Comparison of ENCODE assay signal across 12 cellular contexts in the genomic region with DNA sequence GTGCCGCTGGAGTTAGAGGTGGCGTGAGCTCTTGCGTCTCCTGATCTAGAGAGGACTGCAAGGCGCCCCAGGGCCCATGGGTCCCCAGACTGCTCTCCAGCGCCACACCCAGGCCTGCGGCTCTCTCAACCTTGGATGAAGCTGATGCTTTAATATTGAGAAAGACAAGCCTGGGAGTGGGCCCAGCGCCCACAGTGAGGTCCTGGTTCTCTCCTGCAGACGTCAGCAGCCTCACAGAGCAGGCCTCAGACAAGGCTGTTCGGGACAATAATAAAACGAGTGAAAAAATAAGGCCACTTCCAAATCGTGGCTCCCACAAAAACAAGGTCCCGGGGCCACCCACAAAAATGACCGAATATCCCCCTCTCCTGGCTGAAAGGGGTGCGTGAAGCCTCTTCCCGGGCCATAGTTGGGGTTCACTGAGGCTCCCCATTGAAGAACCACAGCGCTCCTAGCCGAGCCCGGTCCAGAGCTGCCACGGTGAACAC. TPM values are rescaled to one million over a fixed set of nuclear protein-coding genes. Genes with fewer than 3 reads are reported as not detected.
DNase-seq lines count a peak whose midpoint lies in the region; ATAC-seq lines count a peak whose summit lies in the region.
"Had no signal": no experiment of that assay in that cellular context is flagged by ENCODE, and none has a peak within 500 bp of the region (broad histone marks: within the 10 kb centered on the region; RNA-seq: fewer than 3 reads in every experiment).

No MANE protein-coding gene starts in this region.

- H3K4me3 Mint-ChIP-seq in activated CD4-positive, alpha-beta memory T cell treated with anti-CD3 and anti-CD28 coated beads, Interleukin-2, amount 10 ng/mL, durations not matched to agents 7 days and 5 days: no peak overlapping the region
- H3K4me3 Mint-ChIP-seq: T-helper 2 cell treated with Interferon-gamma antibody and Interleukin-4, amounts not matched to agents 5 μg/mL and 100 μg/mL, for 36 hours had no signal

- no peaks in the 10 kb centered on the region for H3K9me3 Mint-ChIP-seq in activated CD4-positive, alpha-beta memory T cell treated with anti-CD3 and anti-CD28 coated beads, Interleukin-2, amount 10 ng/mL, durations not matched to agents 7 days and 5 days
- H3K9me3 Mint-ChIP-seq: T-helper 2 cell treated with Interferon-gamma antibody and Interleukin-4, amounts not matched to agents 5 μg/mL and 100 μg/mL, for 36 hours had no signal

- H3K27me3 Mint-ChIP-seq in activated CD4-positive, alpha-beta memory T cell treated with anti-CD3 and anti-CD28 coated beads, Interleukin-2, amount 10 ng/mL, durations not matched to agents 7 days and 5 days: no peaks in the 10 kb centered on the region

- CTCF ChIA-PET in activated CD4-positive, alpha-beta memory T cell treated with anti-CD3 and anti-CD28 coated beads, Interleukin-2, amount 10 ng/mL, durations not matched to agents 7 days and 5 days (lab: Charles Lee): interaction anchor here (0.7 kb wide), 1 partner anchor 195 kb away, joined by 3 read pairs; no protein-coding TSS in a partner anchor

- peak; percentile 12 for DNase-seq in ELR (ENCODE audit: low read depth)
- DNase-seq in Kasumi-1 (lab: John Stamatoyannopoulos, UW): peak; percentile 32 to 39
- DNase-seq in activated CD4-positive, alpha-beta memory T cell treated with anti-CD3 and anti-CD28 coated beads, Interleukin-2, amount 10 ng/mL, durations not matched to agents 7 days and 5 days: peak; percentile 33
- DNase-seq in medulla oblongata (ENCODE audit: extremely low spot score): peak; percentile 6
- DNase-seq in SHP77 treated with DMSO at 0.1 percent for 48 hours (lab: John Stamatoyannopoulos, UW): no peak
- no peak for DNase-seq in ACHN
- no peak for DNase-seq in NK-92 (lab: John Stamatoyannopoulos, UW; ENCODE audit: unreplicated experiment)
- DNase-seq: NCI-H1105 treated with DMSO at 0.1 percent for 48 hours had no signal

- in situ Hi-C loops in ACHN (cut with HindIII; ENCODE audit: low pct_ligation_motif_present, low pct_unique_long_range_greater_than_20kb, low sequenced_read_pairs): no loop called here

- H3K4me1 Mint-ChIP-seq in activated CD4-positive, alpha-beta memory T cell treated with anti-CD3 and anti-CD28 coated beads, Interleukin-2, amount 10 ng/mL, durations not matched to agents 7 days and 5 days: no peaks in the 10 kb centered on the region

- ATAC-seq in GM21381 (IDR thresholded peaks at IDR 0.05; ENCODE audit: unreplicated experiment): no peak

- H3K27ac Mint-ChIP-seq in activated CD4-positive, alpha-beta memory T cell treated with anti-CD3 and anti-CD28 coated beads, Interleukin-2, amount 10 ng/mL, durations not matched to agents 7 days and 5 days: no peak overlapping the region
- H3K27ac Mint-ChIP-seq: T-helper 2 cell treated with Interferon-gamma antibody and Interleukin-4, amounts not matched to agents 5 μg/mL and 100 μg/mL, for 36 hours had no signal

- H3K36me3 Mint-ChIP-seq in activated CD4-positive, alpha-beta memory T cell treated with anti-CD3 and anti-CD28 coated beads, Interleukin-2, amount 10 ng/mL, durations not matched to agents 7 days and 5 days (ENCODE audit: low read depth): no peaks in the 10 kb centered on the region

- POLR2A ChIA-PET in activated CD4-positive, alpha-beta memory T cell treated with anti-CD3 and anti-CD28 coated beads, Interleukin-2, amount 10 ng/mL, durations not matched to agents 7 days and 5 days (lab: Charles Lee): no interaction called here

RNA-seq across cellular contexts. Expression of gene DNMT3L, which starts 6.0 kb away (rescaled TPM):
- total RNA-seq in activated CD4-positive, alpha-beta memory T cell treated with anti-CD3 and anti-CD28 coated beads, Interleukin-2, amount 10 ng/mL, durations not matched to agents 7 days and 5 days: not detected
- total RNA-seq: adrenal gland, vagina had no signal

RNA-seq across cellular contexts. Expression of gene AIRE, which starts 18.0 kb away (rescaled TPM):
- total RNA-seq in activated CD4-positive, alpha-beta memory T cell treated with anti-CD3 and anti-CD28 coated beads, Interleukin-2, amount 10 ng/mL, durations not matched to agents 7 days and 5 days: under 1 TPM; 0.48 to 0.58 TPM

RNA-seq across cellular contexts. Expression of gene ICOSLG, which starts 27.0 kb away (rescaled TPM):
- 1 to 10 TPM; 6.1 to 6.6 TPM for total RNA-seq in activated CD4-positive, alpha-beta memory T cell treated with anti-CD3 and anti-CD28 coated beads, Interleukin-2, amount 10 ng/mL, durations not matched to agents 7 days and 5 days

RNA-seq across cellular contexts. Expression of gene PFKL, which starts 32.2 kb away (rescaled TPM):
- 100 to 1,000 TPM; 218 to 221 TPM for total RNA-seq in activated CD4-positive, alpha-beta memory T cell treated with anti-CD3 and anti-CD28 coated beads, Interleukin-2, amount 10 ng/mL, durations not matched to agents 7 days and 5 days

Comparison
In these comparisons a context has a peak if more than half of its experiments do, and no peak if none do; other contexts are left out.
1. DNase-seq: peak in ELR (single experiment), Kasumi-1 (2 of 2), activated CD4-positive, alpha-beta memory T cell treated with anti-CD3 and anti-CD28 coated beads, Interleukin-2, amount 10 ng/mL, durations not matched to agents 7 days and 5 days (single experiment) and medulla oblongata (single experiment); none in SHP77 treated with DMSO at 0.1 percent for 48 hours (single experiment), ACHN (single experiment) and NK-92 (single experiment).